In genomic region chr3:140023616-140024530, GRCh38 we compare ENCODE assay signal across 12 cellular contexts.
DNase-seq lines count a peak whose midpoint lies in the region; ATAC-seq and TF ChIP-seq lines count a peak whose summit lies in the region.
"Had no signal": no experiment of that assay in that cellular context is flagged by ENCODE, and none has a peak within 500 bp of the region (broad histone marks: within the 10 kb centered on the region; RNA-seq: fewer than 3 reads in every experiment).

No MANE protein-coding gene starts in this region.

- H3K27me3 Mint-ChIP-seq in chondrocyte (ENCODE audit: low read depth): no peaks in the 10 kb centered on the region

- DNase-seq in NCI-H1694 (lab: John Stamatoyannopoulos, UW) (peak; percentile 10), chondrocyte (ENCODE audit: low spot score) (no peak), medulla oblongata (ENCODE audit: extremely low spot score) (peak; percentile 84), thoracic aorta (ENCODE audit: low spot score) (no peak), DMS153 treated with DMSO at 0.1 percent for 48 hours (lab: John Stamatoyannopoulos, UW; ENCODE audit: unreplicated experiment) (no peak), ecto neural progenitor cell (ENCODE audit: low spot score) (no peak), T-helper 2 cell (no peak)
- DNase-seq: activated CD8-positive, alpha-beta memory T cell treated with anti-CD3 and anti-CD28 coated beads, Interleukin-2, amount 50 U/mL, for 4 hours; PC-3 had no signal

- H3K4me3 Mint-ChIP-seq in chondrocyte (ENCODE audit: unreplicated experiment): no peak overlapping the region

- peak overlapping the region; percentile 62 to 79 for H3K27ac ChIP-seq in thoracic aorta
- H3K27ac ChIP-seq: upper lobe of left lung had no signal

- TF ChIP-seq CTCF in chondrocyte (IDR thresholded peaks at IDR 0.05): no peak
- no peak for TF ChIP-seq CTCF in thoracic aorta (IDR thresholded peaks at IDR 0.05)

- peaks cover 37% of the 10 kb centered on the region for H3K4me1 Mint-ChIP-seq in chondrocyte (ENCODE audit: low read depth)

- ATAC-seq in thoracic aorta (ENCODE audit: insufficient number of reproducible peaks, low FRiP score, low read depth): no peak
- ATAC-seq in HG03457 (IDR thresholded peaks at IDR 0.05; ENCODE audit: unreplicated experiment): no peak
- ATAC-seq: GM12878, PC-3 had no signal

- no peak overlapping the region for H3K4me3 ChIP-seq in thoracic aorta
- H3K4me3 ChIP-seq: GM12878, upper lobe of left lung had no signal

- no peaks in the 10 kb centered on the region for H3K36me3 Mint-ChIP-seq in chondrocyte (ENCODE audit: low read depth)

- no peaks in the 10 kb centered on the region for H3K9me3 Mint-ChIP-seq in chondrocyte (ENCODE audit: low read depth)

- H3K36me3 ChIP-seq in thoracic aorta: no peaks in the 10 kb centered on the region
- H3K36me3 ChIP-seq: upper lobe of left lung had no signal

- H3K9me3 ChIP-seq in thoracic aorta: no peaks in the 10 kb centered on the region
- H3K9me3 ChIP-seq: upper lobe of left lung had no signal

- peaks cover 17 to 41% of the 10 kb centered on the region in 2 donors for H3K4me1 ChIP-seq in thoracic aorta (ENCODE audit: control insufficient read depth in 1 of 2, low read depth in 2 of 2)
- H3K4me1 ChIP-seq: upper lobe of left lung had no signal

- H3K27ac Mint-ChIP-seq in chondrocyte (ENCODE audit: unreplicated experiment): peak overlapping the region; percentile 63

- H3K27me3 ChIP-seq in thoracic aorta (replicated peaks; ENCODE audit: insufficient read depth): no peaks in the 10 kb centered on the region
- H3K27me3 ChIP-seq: upper lobe of left lung had no signal

Comparison
In these comparisons a context has a peak if more than half of its experiments do, and no peak if none do; other contexts are left out.
1. DNase-seq: peak in NCI-H1694 (single experiment) and medulla oblongata (single experiment); none in chondrocyte (single experiment), thoracic aorta (single experiment), DMS153 treated with DMSO at 0.1 percent for 48 hours (single experiment), ecto neural progenitor cell (single experiment) and T-helper 2 cell (0 of 5).